8 cellular contexts compared by ENCODE assay signal in genomic region chr19:21569497-21569870, GRCh38.
DNase-seq lines count a peak whose midpoint lies in the region; ATAC-seq and TF ChIP-seq lines count a peak whose summit lies in the region.

No MANE protein-coding gene starts in this region.

- no peaks in the 10 kb centered on the region for H3K27me3 Mint-ChIP-seq in activated naive CD4-positive, alpha-beta T cell treated with anti-CD3 and anti-CD28 coated beads, Interleukin-2, amount 10 ng/mL, durations not matched to agents 7 days and 5 days

- H3K27me3 ChIP-seq in thymus (ENCODE audit: control insufficient read depth, insufficient read depth), result no peaks in the 10 kb centered on the region

- H3K4me1 Mint-ChIP-seq in activated naive CD4-positive, alpha-beta T cell treated with anti-CD3 and anti-CD28 coated beads, Interleukin-2, amount 10 ng/mL, durations not matched to agents 7 days and 5 days, result peaks cover 26% of the 10 kb centered on the region

- H3K4me1 ChIP-seq in mucosa of descending colon (ENCODE audit: low read depth) (peaks cover 4% of the 10 kb centered on the region), thymus (ENCODE audit: control insufficient read depth, insufficient read depth, low read length) (no peaks in the 10 kb centered on the region)

- WGBS in thymus, result 61% methylated on average over 16 of the region's 16 CpGs

- H3K36me3 ChIP-seq in mucosa of descending colon (ENCODE audit: low read depth) (no peaks in the 10 kb centered on the region), thymus (ENCODE audit: control insufficient read depth, insufficient read depth) (no peaks in the 10 kb centered on the region)

- peak overlapping the region; percentile 95 for H3K4me3 Mint-ChIP-seq in activated naive CD4-positive, alpha-beta T cell treated with anti-CD3 and anti-CD28 coated beads, Interleukin-2, amount 10 ng/mL, durations not matched to agents 7 days and 5 days

- intact Hi-C loops in mucosa of descending colon (cut with DNase I, micrococcal nuclease), result no loop called here

- no peak overlapping the region for H3K4me3 ChIP-seq in mucosa of descending colon
- H3K4me3 ChIP-seq in thymus (ENCODE audit: low read length), result peak overlapping the region; percentile 32

- peaks cover 29% of the 10 kb centered on the region for H3K36me3 Mint-ChIP-seq in activated naive CD4-positive, alpha-beta T cell treated with anti-CD3 and anti-CD28 coated beads, Interleukin-2, amount 10 ng/mL, durations not matched to agents 7 days and 5 days

- no peak for TF ChIP-seq CTCF in mucosa of descending colon (IDR thresholded peaks at IDR 0.05)

- CTCF ChIA-PET in activated naive CD4-positive, alpha-beta T cell treated with anti-CD3 and anti-CD28 coated beads, Interleukin-2, amount 10 ng/mL, durations not matched to agents 7 days and 5 days (lab: Charles Lee), result no interaction called here

- H3K27ac ChIP-seq in thymus (ENCODE audit: low read depth), result peak overlapping the region; percentile 39

- peak overlapping the region; percentile 97 for H3K27ac Mint-ChIP-seq in activated naive CD4-positive, alpha-beta T cell treated with anti-CD3 and anti-CD28 coated beads, Interleukin-2, amount 10 ng/mL, durations not matched to agents 7 days and 5 days

- DNase-seq in SHP77 (lab: John Stamatoyannopoulos, UW), result peak; percentile 43 to 61
- no peak for DNase-seq in SHP77 treated with DMSO at 0.1 percent for 48 hours (lab: John Stamatoyannopoulos, UW)
- DNase-seq in activated naive CD4-positive, alpha-beta T cell treated with anti-CD3 and anti-CD28 coated beads, Interleukin-2, amount 10 ng/mL, durations not matched to agents 7 days and 5 days, result peak; percentile 75
- peak in 2 of 3 donors; percentile 63 to 80 for DNase-seq in mucosa of descending colon
- DNase-seq in medulla oblongata (ENCODE audit: extremely low spot score), result no peak

- ATAC-seq in mucosa of descending colon (peak; percentile 29), HG03045 (IDR thresholded peaks at IDR 0.05; ENCODE audit: unreplicated experiment) (no peak), GM21619 (IDR thresholded peaks at IDR 0.05; ENCODE audit: unreplicated experiment) (no peak)

- no peaks in the 10 kb centered on the region for H3K9me3 ChIP-seq in mucosa of descending colon
- peaks cover 1% of the 10 kb centered on the region for H3K9me3 ChIP-seq in thymus (ENCODE audit: control insufficient read depth)

- H3K9me3 Mint-ChIP-seq in activated naive CD4-positive, alpha-beta T cell treated with anti-CD3 and anti-CD28 coated beads, Interleukin-2, amount 10 ng/mL, durations not matched to agents 7 days and 5 days, result peaks cover 36% of the 10 kb centered on the region

Comparison
In these comparisons a context has a peak if more than half of its experiments do, and no peak if none do; other contexts are left out.
1. DNase-seq: peak in SHP77 (2 of 2), activated naive CD4-positive, alpha-beta T cell treated with anti-CD3 and anti-CD28 coated beads, Interleukin-2, amount 10 ng/mL, durations not matched to agents 7 days and 5 days (single experiment) and mucosa of descending colon (2 of 3); none in SHP77 treated with DMSO at 0.1 percent for 48 hours (single experiment) and medulla oblongata (single experiment).